In the genomic region with DNA sequence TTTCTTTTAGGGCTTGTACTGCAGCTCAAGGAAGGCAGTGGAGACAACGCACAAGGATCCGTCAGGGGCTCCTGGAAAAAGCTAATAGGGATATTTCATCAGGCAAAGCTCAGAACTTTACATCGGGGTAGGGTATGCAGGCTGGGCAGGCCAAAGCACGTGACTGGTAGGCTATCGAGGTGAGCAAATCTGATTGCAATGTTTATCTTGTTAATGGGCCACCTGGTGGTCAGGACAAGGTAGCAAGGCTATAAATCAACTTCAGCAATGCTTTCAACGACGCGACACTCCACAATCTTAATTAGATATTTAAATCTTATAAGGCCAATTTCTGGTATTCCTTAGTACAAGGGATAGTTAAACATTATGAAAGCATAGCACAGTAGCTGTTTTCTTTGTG, we compare ENCODE assay signal across 1 cellular context.
A peak's percentile ranks its signal among the peaks of the same experiment; 100 is the strongest.
TF ChIP-seq lines count a peak whose summit lies in the region.

No MANE protein-coding gene starts in this region.

TF ChIP-seq in K562, 482 proteins besides CTCF, POLR2A, EP300 and RAD21 (continued from another document):
- TF ChIP-seq, protein P1, sequence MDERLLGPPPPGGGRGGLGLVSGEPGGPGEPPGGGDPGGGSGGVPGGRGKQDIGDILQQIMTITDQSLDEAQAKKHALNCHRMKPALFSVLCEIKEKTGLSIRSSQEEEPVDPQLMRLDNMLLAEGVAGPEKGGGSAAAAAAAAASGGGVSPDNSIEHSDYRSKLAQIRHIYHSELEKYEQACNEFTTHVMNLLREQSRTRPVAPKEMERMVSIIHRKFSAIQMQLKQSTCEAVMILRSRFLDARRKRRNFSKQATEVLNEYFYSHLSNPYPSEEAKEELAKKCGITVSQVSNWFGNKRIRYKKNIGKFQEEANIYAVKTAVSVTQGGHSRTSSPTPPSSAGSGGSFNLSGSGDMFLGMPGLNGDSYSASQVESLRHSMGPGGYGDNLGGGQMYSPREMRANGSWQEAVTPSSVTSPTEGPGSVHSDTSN (CRISPR knock-in tag; IDR thresholded peaks at IDR 0.05; ENCODE audit: low read depth), result no peak
- TF ChIP-seq, protein P1 (tag; conservative IDR thresholded peaks at IDR 0.05; ENCODE audit: low read depth), result 0 out of 2 replicates have a peak, but pooled peaks have one; percentile 10
- TF ChIP-seq CCAR2 (IDR thresholded peaks at IDR 0.05; ENCODE audit: low read depth, low read length), result no peak
- no peak for TF ChIP-seq IRF2 (CRISPR knock-in tag; IDR thresholded peaks at IDR 0.05)
